In genomic region chr11:36500315-36500721, GRCh38 we compare ENCODE assay signal across 7 cellular contexts.
A peak's percentile ranks its signal among the peaks of the same experiment; 100 is the strongest.
DNase-seq lines count a peak whose midpoint lies in the region; ATAC-seq and TF ChIP-seq lines count a peak whose summit lies in the region.

No MANE protein-coding gene starts in this region.

- no peaks in the 10 kb centered on the region; the same call in 1 of the 2 replicates for H3K36me3 ChIP-seq in MM.1S (replicated peaks; ENCODE audit: insufficient read depth, low read length)
- H3K36me3 ChIP-seq in mucosa of stomach (ENCODE audit: control insufficient read depth, insufficient read depth, low read length) = no peaks in the 10 kb centered on the region

- no peak for TF ChIP-seq CTCF in HFF-Myc (IDR thresholded peaks at IDR 0.05; ENCODE audit: low read depth, low read length, missing control alignments)
- TF ChIP-seq CTCF in MM.1S (IDR thresholded peaks at IDR 0.05; ENCODE audit: low read length) = no peak
- no peak for TF ChIP-seq CTCF in choroid plexus epithelial cell (conservative IDR thresholded peaks at IDR 0.05; ENCODE audit: low read depth, low read length)

- H3K27ac ChIP-seq in MM.1S (ENCODE audit: low read length) = peak overlapping the region; percentile 41; the same call in 1 of the 2 replicates

- no peaks in the 10 kb centered on the region for H3K9me3 ChIP-seq in MM.1S (replicated peaks; ENCODE audit: insufficient read depth, low read length)
- H3K9me3 ChIP-seq in mucosa of stomach (ENCODE audit: control insufficient read depth, low read length) = no peaks in the 10 kb centered on the region

- H3K4me3 ChIP-seq in HFF-Myc (replicated peaks; ENCODE audit: low read depth, low read length) = no peak overlapping the region
- H3K4me3 ChIP-seq in MM.1S (ENCODE audit: low read length) = no peak overlapping the region
- H3K4me3 ChIP-seq in choroid plexus epithelial cell (ENCODE audit: low read depth, low read length) = no peak overlapping the region
- no peak overlapping the region for H3K4me3 ChIP-seq in mucosa of stomach (ENCODE audit: low read length)

- H3K4me2 ChIP-seq in MM.1S (ENCODE audit: low read depth, low read length) = peak overlapping the region; percentile 51; the same call in 1 of the 2 replicates

- DNase-seq in HFF-Myc (ENCODE audit: extremely low read depth, low read depth) (peak; percentile 86), MM.1S (peak; percentile 63), choroid plexus epithelial cell (ENCODE audit: low read depth) (peak; percentile 92), NCI-H446 (lab: John Stamatoyannopoulos, UW) (no peak), T-helper 9 cell (no peak)

- no peaks in the 10 kb centered on the region for H3K9me2 ChIP-seq in MM.1S (replicated peaks; ENCODE audit: insufficient read depth, low read length)

- H2AFZ ChIP-seq in MM.1S (ENCODE audit: low read length) = no peak overlapping the region

- peaks cover 42% of the 10 kb centered on the region for H3K79me2 ChIP-seq in MM.1S (ENCODE audit: low read length)

- ATAC-seq in GM18508 (IDR thresholded peaks at IDR 0.05; ENCODE audit: insufficient read depth, unreplicated experiment) = peak; percentile 70

- H3K9ac ChIP-seq in MM.1S (ENCODE audit: low read length) = no peak overlapping the region
- H3K9ac ChIP-seq in mucosa of stomach (ENCODE audit: low read length) = peak overlapping the region; percentile 40

- H4K20me1 ChIP-seq in MM.1S (ENCODE audit: insufficient read depth, low read length) = no peaks in the 10 kb centered on the region

- H3K27me3 ChIP-seq in MM.1S (replicated peaks; ENCODE audit: insufficient read depth, low read length) = no peaks in the 10 kb centered on the region
- no peaks in the 10 kb centered on the region for H3K27me3 ChIP-seq in mucosa of stomach (ENCODE audit: control insufficient read depth, insufficient read depth, low read length)

- H3F3A ChIP-seq in MM.1S (ENCODE audit: insufficient read depth, low read length) = peaks cover 16% of the 10 kb centered on the region

- peaks cover 28% of the 10 kb centered on the region for H3K4me1 ChIP-seq in MM.1S (ENCODE audit: low read length)
- peaks cover 5% of the 10 kb centered on the region for H3K4me1 ChIP-seq in mucosa of stomach (ENCODE audit: control insufficient read depth, insufficient read depth, low read length)

Comparison
In these comparisons a context has a peak if more than half of its experiments do, and no peak if none do; other contexts are left out.
1. DNase-seq: peak in HFF-Myc (single experiment), MM.1S (single experiment) and choroid plexus epithelial cell (single experiment); none in NCI-H446 (0 of 2) and T-helper 9 cell (single experiment).